In genomic region chr16:27108826-27109665, GRCh38 we compare ENCODE assay signal across 2 cellular contexts.
A peak's percentile ranks its signal among the peaks of the same experiment; 100 is the strongest.
TF ChIP-seq lines count a peak whose summit lies in the region.

No MANE protein-coding gene starts in this region.

TF ChIP-seq in A549, 52 proteins besides CTCF, POLR2A, EP300 and RAD21 (continued from another document):
- TF ChIP-seq EHF (CRISPR knock-in tag; IDR thresholded peaks at IDR 0.05) = no peak
- no peak for TF ChIP-seq CBX2 (IDR thresholded peaks at IDR 0.05; ENCODE audit: borderline replicate concordance, low read depth)
- TF ChIP-seq, protein P1, sequence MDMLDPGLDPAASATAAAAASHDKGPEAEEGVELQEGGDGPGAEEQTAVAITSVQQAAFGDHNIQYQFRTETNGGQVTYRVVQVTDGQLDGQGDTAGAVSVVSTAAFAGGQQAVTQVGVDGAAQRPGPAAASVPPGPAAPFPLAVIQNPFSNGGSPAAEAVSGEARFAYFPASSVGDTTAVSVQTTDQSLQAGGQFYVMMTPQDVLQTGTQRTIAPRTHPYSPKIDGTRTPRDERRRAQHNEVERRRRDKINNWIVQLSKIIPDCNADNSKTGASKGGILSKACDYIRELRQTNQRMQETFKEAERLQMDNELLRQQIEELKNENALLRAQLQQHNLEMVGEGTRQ (IDR thresholded peaks at IDR 0.05) = no peak
- TF ChIP-seq SREBF2 (IDR thresholded peaks at IDR 0.05) = no peak
- TF ChIP-seq REST (IDR thresholded peaks at IDR 0.05) = no peak
- no peak for TF ChIP-seq RCOR1 (IDR thresholded peaks at IDR 0.05; ENCODE audit: low read depth, low read length)
- TF ChIP-seq BHLHE40 (IDR thresholded peaks at IDR 0.05; ENCODE audit: low read depth, low read length) = no peak
- no peak for TF ChIP-seq ELK1 (IDR thresholded peaks at IDR 0.05; ENCODE audit: low read depth, low read length)
- TF ChIP-seq MAZ (IDR thresholded peaks at IDR 0.05; ENCODE audit: borderline replicate concordance, low read depth, low read length) = no peak
- TF ChIP-seq HDAC2 (IDR thresholded peaks at IDR 0.05) = no peak
- TF ChIP-seq RARB (CRISPR knock-in tag; IDR thresholded peaks at IDR 0.05) = no peak
- no peak for TF ChIP-seq HOXB5 (CRISPR knock-in tag; IDR thresholded peaks at IDR 0.05)
- no peak for TF ChIP-seq MYC (IDR thresholded peaks at IDR 0.05; ENCODE audit: borderline replicate concordance, low read length)

TF ChIP-seq in K562, 482 proteins besides CTCF, POLR2A, EP300 and RAD21 (continued from another document):
- no peak for TF ChIP-seq MYC (IDR thresholded peaks at IDR 0.05; ENCODE audit: low read depth, low read length)
- TF ChIP-seq MYC (CRISPR knock-in tag; IDR thresholded peaks at IDR 0.05; ENCODE audit: borderline replicate concordance, low read depth) = no peak
- TF ChIP-seq CREB3 (tag; conservative IDR thresholded peaks at IDR 0.05; ENCODE audit: low read depth) = no peak
- TF ChIP-seq PHB2 (IDR thresholded peaks at IDR 0.05; ENCODE audit: low read depth) = 0 out of 2 replicates have a peak, but pooled peaks have one; percentile 7
- TF ChIP-seq REST (CRISPR knock-in tag; IDR thresholded peaks at IDR 0.05; ENCODE audit: low read depth) = no peak
- no peak for TF ChIP-seq MCM3 (IDR thresholded peaks at IDR 0.05)
- TF ChIP-seq ZNF431 (CRISPR knock-in tag; IDR thresholded peaks at IDR 0.05) = no peak
- no peak for TF ChIP-seq SLC30A9 (CRISPR knock-in tag; IDR thresholded peaks at IDR 0.05)
- TF ChIP-seq HDAC1 (IDR thresholded peaks at IDR 0.05) = 0 out of 4 replicates have a peak, but pooled peaks of 1 of the 2 experiments have one; percentile 26
- no peak for TF ChIP-seq DLX4 (CRISPR knock-in tag; IDR thresholded peaks at IDR 0.05)
- TF ChIP-seq TEAD2 (tag; IDR thresholded peaks at IDR 0.05) = no peak
- no peak for TF ChIP-seq CCAR2 (IDR thresholded peaks at IDR 0.05; ENCODE audit: low read depth, low read length)
- no peak for TF ChIP-seq SUPT5H (IDR thresholded peaks at IDR 0.05)
- TF ChIP-seq ZFP36 (IDR thresholded peaks at IDR 0.05; ENCODE audit: low read depth, low read length, partially characterized antibody) = no peak
- no peak for TF ChIP-seq RBM25 (IDR thresholded peaks at IDR 0.05; ENCODE audit: low read depth, low read length, severe bottlenecking)
- TF ChIP-seq MED1 (CRISPR knock-in tag; IDR thresholded peaks at IDR 0.05; ENCODE audit: borderline replicate concordance) = no peak
- TF ChIP-seq ZNF75A (CRISPR knock-in tag; IDR thresholded peaks at IDR 0.05) = no peak
- TF ChIP-seq FOXK1 (CRISPR knock-in tag; IDR thresholded peaks at IDR 0.05; ENCODE audit: borderline replicate concordance) = no peak
- TF ChIP-seq SIN3B (IDR thresholded peaks at IDR 0.05; ENCODE audit: low read depth) = no peak
- TF ChIP-seq, protein P2, sequence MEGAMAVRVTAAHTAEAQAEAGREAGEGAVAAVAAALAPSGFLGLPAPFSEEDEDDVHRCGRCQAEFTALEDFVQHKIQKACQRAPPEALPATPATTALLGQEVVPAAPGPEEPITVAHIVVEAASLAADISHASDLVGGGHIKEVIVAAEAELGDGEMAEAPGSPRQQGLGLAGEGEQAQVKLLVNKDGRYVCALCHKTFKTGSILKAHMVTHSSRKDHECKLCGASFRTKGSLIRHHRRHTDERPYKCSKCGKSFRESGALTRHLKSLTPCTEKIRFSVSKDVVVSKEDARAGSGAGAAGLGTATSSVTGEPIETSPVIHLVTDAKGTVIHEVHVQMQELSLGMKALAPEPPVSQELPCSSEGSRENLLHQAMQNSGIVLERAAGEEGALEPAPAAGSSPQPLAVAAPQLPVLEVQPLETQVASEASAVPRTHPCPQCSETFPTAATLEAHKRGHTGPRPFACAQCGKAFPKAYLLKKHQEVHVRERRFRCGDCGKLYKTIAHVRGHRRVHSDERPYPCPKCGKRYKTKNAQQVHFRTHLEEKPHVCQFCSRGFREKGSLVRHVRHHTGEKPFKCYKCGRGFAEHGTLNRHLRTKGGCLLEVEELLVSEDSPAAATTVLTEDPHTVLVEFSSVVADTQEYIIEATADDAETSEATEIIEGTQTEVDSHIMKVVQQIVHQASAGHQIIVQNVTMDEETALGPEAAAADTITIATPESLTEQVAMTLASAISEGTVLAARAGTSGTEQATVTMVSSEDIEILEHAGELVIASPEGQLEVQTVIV (CRISPR knock-in tag; IDR thresholded peaks at IDR 0.05; ENCODE audit: borderline replicate concordance) = no peak
- no peak for TF ChIP-seq BRD4 (IDR thresholded peaks at IDR 0.05)
- TF ChIP-seq SIRT6 (IDR thresholded peaks at IDR 0.05; ENCODE audit: low read depth, low read length) = no peak
- TF ChIP-seq SNIP1 (IDR thresholded peaks at IDR 0.05; ENCODE audit: low read depth) = no peak
- TF ChIP-seq ZNF449 (CRISPR knock-in tag; IDR thresholded peaks at IDR 0.05) = no peak
- peak; percentile 99 for TF ChIP-seq ZNF512 (tag; IDR thresholded peaks at IDR 0.05)
- TF ChIP-seq RHOXF2B (CRISPR knock-in tag; conservative IDR thresholded peaks at IDR 0.05) = no peak
- TF ChIP-seq, protein P3, sequence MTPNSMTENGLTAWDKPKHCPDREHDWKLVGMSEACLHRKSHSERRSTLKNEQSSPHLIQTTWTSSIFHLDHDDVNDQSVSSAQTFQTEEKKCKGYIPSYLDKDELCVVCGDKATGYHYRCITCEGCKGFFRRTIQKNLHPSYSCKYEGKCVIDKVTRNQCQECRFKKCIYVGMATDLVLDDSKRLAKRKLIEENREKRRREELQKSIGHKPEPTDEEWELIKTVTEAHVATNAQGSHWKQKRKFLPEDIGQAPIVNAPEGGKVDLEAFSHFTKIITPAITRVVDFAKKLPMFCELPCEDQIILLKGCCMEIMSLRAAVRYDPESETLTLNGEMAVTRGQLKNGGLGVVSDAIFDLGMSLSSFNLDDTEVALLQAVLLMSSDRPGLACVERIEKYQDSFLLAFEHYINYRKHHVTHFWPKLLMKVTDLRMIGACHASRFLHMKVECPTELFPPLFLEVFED (CRISPR knock-in tag; conservative IDR thresholded peaks at IDR 0.05) = 0 out of 2 replicates have a peak, but pooled peaks have one; percentile 5
- no peak for TF ChIP-seq ETS2 (tag; IDR thresholded peaks at IDR 0.05; ENCODE audit: borderline replicate concordance, poor library complexity, severe bottlenecking)
